In genomic region chr2:26768759-26769500, GRCh38 we compare ENCODE assay signal across 8 cellular contexts. TPM values are rescaled to one million over a fixed set of nuclear protein-coding genes. Genes with fewer than 3 reads are reported as not detected.
A peak's percentile ranks its signal among the peaks of the same experiment; 100 is the strongest.
DNase-seq lines count a peak whose midpoint lies in the region; ATAC-seq lines count a peak whose summit lies in the region.

No MANE protein-coding gene starts in this region.

- peak overlapping the region; percentile 48 for H3K27ac ChIP-seq in muscle layer of colon (ENCODE audit: low read depth, low read length)
- no peak overlapping the region for H3K27ac ChIP-seq in Karpas-422 (ENCODE audit: low read length)

- no peaks in the 10 kb centered on the region for H3K9me2 ChIP-seq in Karpas-422 (replicated peaks; ENCODE audit: insufficient read depth, low read length)

- H3K36me3 ChIP-seq in muscle layer of colon (ENCODE audit: insufficient read depth, low read length): no peaks in the 10 kb centered on the region
- no peaks in the 10 kb centered on the region for H3K36me3 ChIP-seq in Karpas-422 (ENCODE audit: insufficient read depth, low read length)

- ATAC-seq in GM18907 (IDR thresholded peaks at IDR 0.05; ENCODE audit: unreplicated experiment) (no peak), HG02840 (IDR thresholded peaks at IDR 0.05; ENCODE audit: low FRiP score, unreplicated experiment) (no peak)

- H3K4me3 ChIP-seq in muscle layer of colon (ENCODE audit: low read depth in 1 of 2, low read length in 2 of 2) (no peak overlapping the region), Karpas-422 (ENCODE audit: low read length) (no peak overlapping the region)

- H3K27me3 ChIP-seq in muscle layer of colon (ENCODE audit: control insufficient read depth in 1 of 2, insufficient read depth in 2 of 2, low read length in 2 of 2) (no peaks in the 10 kb centered on the region), Karpas-422 (ENCODE audit: low read length) (no peaks in the 10 kb centered on the region)

- H3K4me2 ChIP-seq in Karpas-422 (ENCODE audit: low read depth, low read length, poor library complexity, severe bottlenecking): no peak overlapping the region

- DNase-seq in C1 segment of cervical spinal cord (lab: John Stamatoyannopoulos, UW): peak in 12 of 14 donors; percentile 17 to 86 (median 60)
- DNase-seq in NOMO-1 treated with dmso at 0.1 percent for 144 hours (lab: John Stamatoyannopoulos, UW; ENCODE audit: unreplicated experiment): peak; percentile 94
- DNase-seq in dermis microvascular lymphatic vessel endothelial cell (ENCODE audit: low read depth in 2 of 2): peak; percentile 84 to 85
- DNase-seq in Karpas-422: no peak
- no peak for DNase-seq in middle frontal gyrus (ENCODE audit: extremely low spot score, low spot score)

- H4K20me1 ChIP-seq in Karpas-422 (ENCODE audit: insufficient read depth, low read depth, low read length): 0 out of 2 replicates have a peak, but pooled peaks cover 19% of the 10 kb centered on the region

- H3K4me1 ChIP-seq in muscle layer of colon (ENCODE audit: insufficient read depth, low read length): peaks cover 61% of the 10 kb centered on the region
- peaks cover 15% of the 10 kb centered on the region for H3K4me1 ChIP-seq in Karpas-422 (ENCODE audit: low read length)

- H2AFZ ChIP-seq in Karpas-422 (ENCODE audit: low read length): no peak overlapping the region

- H3K9ac ChIP-seq in muscle layer of colon (ENCODE audit: low read length) (no peak overlapping the region), Karpas-422 (ENCODE audit: low read length) (no peak overlapping the region)

- H3K79me2 ChIP-seq in Karpas-422 (ENCODE audit: low read length): peaks cover 86% of the 10 kb centered on the region

- H3K9me3 ChIP-seq in muscle layer of colon (ENCODE audit: low read length) (no peaks in the 10 kb centered on the region), Karpas-422 (ENCODE audit: low read length) (no peaks in the 10 kb centered on the region)

RNA-seq across cellular contexts. Expression of gene SLC35F6, which starts 4.8 kb away (rescaled TPM):
- 28.6 and 57.0 TPM in 2 replicates for total RNA-seq in dermis microvascular lymphatic vessel endothelial cell
- 13.8 and 13.9 TPM in 2 replicates for total RNA-seq in Karpas-422 (2014; rRNA removed; shearing (Covaris generic); ENCODE audit: low replicate concordance)

RNA-seq across cellular contexts. Expression of gene CENPA, which starts 16.9 kb away (rescaled TPM):
- total RNA-seq in dermis microvascular lymphatic vessel endothelial cell: 5.2 and 17.1 TPM in 2 replicates
- 10.0 and 21.1 TPM in 2 replicates for total RNA-seq in Karpas-422 (2014; rRNA removed; shearing (Covaris generic); ENCODE audit: low replicate concordance)

Comparison
In these comparisons a context has a peak if more than half of its experiments do, and no peak if none do; other contexts are left out.
1. DNase-seq: peak in C1 segment of cervical spinal cord (12 of 14), NOMO-1 treated with dmso at 0.1 percent for 144 hours (single experiment) and dermis microvascular lymphatic vessel endothelial cell (2 of 2); none in Karpas-422 (single experiment) and middle frontal gyrus (single experiment).